8 cellular contexts compared by ENCODE assay signal in the genomic region with DNA sequence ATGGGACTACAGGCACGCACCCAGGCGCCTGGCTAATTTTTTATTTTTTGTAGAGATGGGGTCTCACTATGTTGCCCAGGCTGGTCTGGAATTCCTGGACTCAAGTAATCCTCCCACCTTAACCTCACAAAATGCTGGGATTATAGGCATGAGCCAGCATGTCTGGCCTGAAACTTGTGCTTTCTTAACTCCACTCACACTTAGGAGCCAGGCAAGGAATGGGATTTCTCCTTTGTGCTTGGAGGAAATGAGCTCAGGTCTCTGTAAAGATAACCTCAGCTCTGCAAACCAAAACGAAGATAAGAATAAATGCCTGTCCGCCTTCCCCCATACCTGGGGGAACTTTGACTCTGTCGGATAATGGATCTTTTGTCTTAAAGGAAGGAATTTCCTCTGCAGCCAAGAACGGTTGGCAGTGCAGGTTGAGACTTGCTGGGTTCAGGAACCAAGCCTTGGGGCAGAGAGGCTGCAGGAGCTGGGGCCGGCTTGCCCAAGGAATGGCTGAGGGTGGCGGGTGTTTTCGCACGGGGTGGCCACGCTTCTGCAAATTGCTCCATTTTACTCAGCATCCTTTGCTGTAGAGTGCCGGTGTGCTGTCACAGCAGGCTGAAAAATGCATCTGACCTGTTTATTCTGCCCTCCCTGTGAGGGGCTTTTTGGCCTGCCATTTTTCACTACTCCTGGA.
DNase-seq lines count a peak whose midpoint lies in the region; ATAC-seq, FAIRE-seq and TF ChIP-seq lines count a peak whose summit lies in the region.

No MANE protein-coding gene starts in this region.

- WGBS in H1 (ENCODE audit: extremely low coverage in 1 of 2, insufficient coverage in 1 of 2, insufficient read length in 1 of 2, insufficient replicate concordance in 2 of 2, low coverage in 1 of 2, low lambda C conversion rate in 2 of 2, missing lambda C conversion rate in 1 of 2), 2 experiments: 76% methylated on average over 12 of the region's 12 CpGs; no CpG with 5 or more reads in 1 of the 2 experiments
- 32% methylated on average over 12 of the region's 12 CpGs for WGBS in smooth muscle cell (ENCODE audit: low lambda C conversion rate)

- no peaks in the 10 kb centered on the region for H3K9me3 ChIP-seq in Caco-2
- H3K9me3 ChIP-seq in H1 (ENCODE audit: insufficient read depth in 2 of 2, low read depth in 1 of 2, low read length in 1 of 2): no peaks in the 10 kb centered on the region
- H3K9me3 ChIP-seq in smooth muscle cell (replicated peaks; ENCODE audit: low read depth): no peaks in the 10 kb centered on the region

- H4K91ac ChIP-seq in H1 (replicated peaks; ENCODE audit: insufficient read length, low read length): peak overlapping the region; percentile 3

- no peak for FAIRE-seq in H1 (lab: Jason Lieb, UNC)

- CTCF ChIA-PET in Caco-2 (lab: Charles Lee): interaction anchor here (0.7 to 1.7 kb wide), 13 partner anchors 12 to 389 kb away, joined by 3 to 8 read pairs (median 4); no protein-coding TSS in a partner anchor
- CTCF ChIA-PET in H1 (lab: Charles Lee; ENCODE audit: partially characterized antibody): interaction anchor here (0.8 to 3.3 kb wide), 24 partner anchors 8 to 940 kb away, joined by 3 to 29 read pairs (median 4); no protein-coding TSS in a partner anchor

- H4K20me1 ChIP-seq in H1 (replicated peaks in 1 of 2; ENCODE audit: control insufficient read depth in 1 of 2, insufficient read depth in 2 of 2, low read length in 2 of 2): no peaks in the 10 kb centered on the region
- no peaks in the 10 kb centered on the region for H4K20me1 ChIP-seq in smooth muscle cell (ENCODE audit: low read depth)

- H3K36me3 Mint-ChIP-seq in Caco-2 (ENCODE audit: insufficient read depth, unreplicated experiment): peaks cover 76% of the 10 kb centered on the region

- peak overlapping the region; percentile 78; the same call in 1 of the 2 replicates for H2BK5ac ChIP-seq in H1 (ENCODE audit: low read depth, low read length)

- TF ChIP-seq EP300 in H1 (IDR thresholded peaks at IDR 0.05; ENCODE audit: borderline replicate concordance in 1 of 2, low read depth in 2 of 2, low read length in 2 of 2): no peak

- peaks cover 25% of the 10 kb centered on the region for H3F3A ChIP-seq in smooth muscle cell (ENCODE audit: low read depth)

- H3K4ac ChIP-seq in H1 (replicated peaks; ENCODE audit: insufficient read length, low read depth, low read length): no peak overlapping the region

- H3K9me3 Mint-ChIP-seq in Caco-2 (ENCODE audit: unreplicated experiment): no peaks in the 10 kb centered on the region

- POLR2A ChIA-PET in Caco-2 (lab: Charles Lee) (interaction anchor here (0.6 to 1.1 kb wide), 2 partner anchors 9 to 174 kb away, joined by 4 to 8 read pairs; partner anchors contain the start of gene KIAA1217), H1 (lab: Charles Lee; ENCODE audit: partially characterized antibody) (interaction anchor here (0.8 to 1.5 kb wide), 4 partner anchors 10 to 174 kb away, joined by 3 to 4 read pairs (median 4); partner anchors contain the start of gene KIAA1217)

- H3K27ac ChIP-seq in H1 (ENCODE audit: low read depth, low read length): peak overlapping the region; percentile 33; the same call in 1 of the 2 replicates
- peak overlapping the region; percentile 98 for H3K27ac ChIP-seq in smooth muscle cell (ENCODE audit: low read depth)
- H3K27ac ChIP-seq in dorsolateral prefrontal cortex: peak overlapping the region in 5 of 59 donors; percentile 1 to 53 (median 38)

- peaks cover 31% of the 10 kb centered on the region for H3K4me1 ChIP-seq in Caco-2
- H3K4me1 ChIP-seq in H1 (replicated peaks in 1 of 4; ENCODE audit: control insufficient read depth in 3 of 4, insufficient read depth in 4 of 4, low read length in 3 of 4): peaks cover 6 to 16% (median 11%) of the 10 kb centered on the region in 4 experiments
- H3K4me1 ChIP-seq in smooth muscle cell (ENCODE audit: low read depth): peaks cover 25% of the 10 kb centered on the region

- H3K4me3 ChIP-seq in Caco-2 (ENCODE audit: low read depth, low read length): no peak overlapping the region
- no peak overlapping the region for H3K4me3 ChIP-seq in H1 (ENCODE audit: extremely low read depth in 1 of 4, insufficient read depth in 2 of 4, low read depth in 3 of 4, low read length in 4 of 4)
- H3K4me3 ChIP-seq in smooth muscle cell: peak overlapping the region; percentile 2
- no peak overlapping the region for H3K4me3 ChIP-seq in dorsolateral prefrontal cortex

- TF ChIP-seq RAD21 in H1 (IDR thresholded peaks at IDR 0.05 in 1 of 2, conservative IDR thresholded peaks at IDR 0.05 in 1 of 2; ENCODE audit: low read depth in 2 of 2, low read length in 2 of 2): no peak

- no peak overlapping the region for H2BK120ac ChIP-seq in H1 (replicated peaks; ENCODE audit: low read depth, low read length)

- no peaks in the 10 kb centered on the region for H3K27me3 Mint-ChIP-seq in Caco-2 (ENCODE audit: insufficient read depth, unreplicated experiment)

- no peak overlapping the region for H4K8ac ChIP-seq in H1 (ENCODE audit: extremely low read depth, insufficient read depth, low read length)

- H3K79me2 ChIP-seq in H1 (ENCODE audit: control insufficient read depth in 1 of 2, insufficient read depth in 2 of 2, low read length in 2 of 2) (no peaks in the 10 kb centered on the region), smooth muscle cell (ENCODE audit: low read depth) (no peaks in the 10 kb centered on the region)

- H3K27me3 ChIP-seq in Caco-2 (replicated peaks; ENCODE audit: control insufficient read depth, insufficient read depth, low read length) (no peaks in the 10 kb centered on the region), H1 (replicated peaks in 1 of 4; ENCODE audit: control insufficient read depth in 3 of 4, extremely low read depth in 1 of 4, insufficient read depth in 3 of 4, low read length in 3 of 4) (no peaks in the 10 kb centered on the region), smooth muscle cell (ENCODE audit: low read depth) (no peaks in the 10 kb centered on the region), dorsolateral prefrontal cortex (peaks cover 0 to 11% (median 0%) of the 10 kb centered on the region in 45 donors)

- TSS peak; percentile 4 for BruUV-seq in Caco-2 (replicated peaks; lab: Mats Ljungman, UMichigan)

- intact Hi-C loops in Caco-2 (cut with micrococcal nuclease; ENCODE audit: unreplicated experiment) (loop anchor here (1.0 to 5.0 kb wide), 8 partner anchors 32 to 389 kb away; partner anchors contain the start of gene KIAA1217), dorsolateral prefrontal cortex (cut with DNase I) (no loop called here)

- peak; percentile 73 to 84 for DNase-seq in Caco-2
- DNase-seq in H1 (ENCODE audit: low read depth in 1 of 2, low spot score in 2 of 2): no peak
- DNase-seq in smooth muscle cell (lab: John Stamatoyannopoulos, UW; ENCODE audit: unreplicated experiment): no peak
- no peak for DNase-seq in glomerular visceral epithelial cell (ENCODE audit: extremely low spot score)
- DNase-seq in SHP77 treated with DMSO at 0.1 percent for 48 hours (lab: John Stamatoyannopoulos, UW): no peak
- DNase-seq in dorsolateral prefrontal cortex: no peak

- H3K56ac ChIP-seq in H1 (replicated peaks; ENCODE audit: insufficient read length, low read depth, low read length): no peak overlapping the region

- peaks cover 3% of the 10 kb centered on the region; the same call in 1 of the 2 replicates for H3K79me1 ChIP-seq in H1 (ENCODE audit: low read depth, low read length)

- peaks cover 23% of the 10 kb centered on the region for H3K4me1 Mint-ChIP-seq in Caco-2 (ENCODE audit: low read depth, unreplicated experiment)

- ATAC-seq in GM19467 (IDR thresholded peaks at IDR 0.05; ENCODE audit: unreplicated experiment) (peak; percentile 46), HG03457 (IDR thresholded peaks at IDR 0.05; ENCODE audit: unreplicated experiment) (peak; percentile 47)

- 0 out of 2 replicates have a peak overlapping the region, but pooled peaks have one; percentile 34 for H2BK20ac ChIP-seq in H1 (ENCODE audit: low read length)

- H3K4me2 ChIP-seq in H1 (ENCODE audit: insufficient read depth in 1 of 2, low read depth in 2 of 2, low read length in 2 of 2) (peak overlapping the region in 1 of 2 experiments; percentile 9; a peak in 1 of 4 replicates), smooth muscle cell (peak overlapping the region; percentile 62)

- H2BK15ac ChIP-seq in H1 (ENCODE audit: low read length): 0 out of 2 replicates have a peak overlapping the region, but pooled peaks have one; percentile 21

- TF ChIP-seq POLR2A in H1 (IDR thresholded peaks at IDR 0.05; ENCODE audit: control extremely low read depth in 1 of 2, low read depth in 2 of 2, low read length in 2 of 2): no peak

- peak overlapping the region; percentile 92 for H3K27ac Mint-ChIP-seq in Caco-2 (ENCODE audit: unreplicated experiment)

- 0 out of 2 replicates have a peak overlapping the region, but pooled peaks have one; percentile 14 for H3K18ac ChIP-seq in H1 (ENCODE audit: extremely low read depth, low read length)

- H3K4me3 Mint-ChIP-seq in Caco-2 (ENCODE audit: unreplicated experiment): peak overlapping the region; percentile 58

- H3K23ac ChIP-seq in H1 (ENCODE audit: insufficient read length): no peak overlapping the region

- H3K36me3 ChIP-seq in Caco-2 (ENCODE audit: control insufficient read depth, insufficient read depth, low read length) (peaks cover 5% of the 10 kb centered on the region), H1 (ENCODE audit: control insufficient read depth in 2 of 4, insufficient read depth in 4 of 4, low read length in 3 of 4) (no peaks in the 10 kb centered on the region), smooth muscle cell (ENCODE audit: low read depth) (no peaks in the 10 kb centered on the region)

- H2AFZ ChIP-seq in H1 (ENCODE audit: low read length) (no peak overlapping the region), smooth muscle cell (ENCODE audit: low read depth) (no peak overlapping the region)

- TF ChIP-seq CTCF in Caco-2 (IDR thresholded peaks at IDR 0.05; ENCODE audit: insufficient read depth in 1 of 2, low read depth in 1 of 2, low read length in 1 of 2, severe bottlenecking in 1 of 2, unreplicated experiment in 1 of 2) (no peak), H1 (IDR thresholded peaks at IDR 0.05; ENCODE audit: control extremely low read depth in 1 of 3, insufficient read depth in 1 of 3, low read depth in 1 of 3, low read length in 3 of 3) (no peak), smooth muscle cell (IDR thresholded peaks at IDR 0.05; ENCODE audit: borderline replicate concordance, insufficient read depth, poor library complexity, severe bottlenecking) (no peak), dorsolateral prefrontal cortex (IDR thresholded peaks at IDR 0.05 in 54 of 56, conservative IDR thresholded peaks at IDR 0.05 in 2 of 56; ENCODE audit: low read depth in 1 of 56, partially characterized antibody in 56 of 56) (no peak)

- no peak overlapping the region for H3K14ac ChIP-seq in H1 (ENCODE audit: insufficient read length)

- H4K5ac ChIP-seq in H1 (ENCODE audit: insufficient read length, low read depth, low read length): no peak overlapping the region

- no peaks in the 10 kb centered on the region for H3K23me2 ChIP-seq in H1 (ENCODE audit: low read depth, low read length)

- H2AK5ac ChIP-seq in H1 (ENCODE audit: low read depth, low read length): no peak overlapping the region

- H3K9ac ChIP-seq in H1 (replicated peaks in 1 of 4; ENCODE audit: extremely low read depth in 1 of 4, low read depth in 3 of 4, low read length in 3 of 4): no peak overlapping the region; a peak in 2 of 7 replicates
- peak overlapping the region; percentile 78 for H3K9ac ChIP-seq in smooth muscle cell (ENCODE audit: low read depth)

- peak overlapping the region; percentile 89; the same call in 1 of the 2 replicates for H2BK12ac ChIP-seq in H1 (ENCODE audit: low read depth, low read length)

Comparison
In these comparisons a context has a peak if more than half of its experiments do, and no peak if none do; other contexts are left out.
1. DNase-seq: peak in Caco-2 (2 of 2); none in H1 (0 of 2), smooth muscle cell (single experiment), glomerular visceral epithelial cell (single experiment), SHP77 treated with DMSO at 0.1 percent for 48 hours (single experiment) and dorsolateral prefrontal cortex (0 of 10).